ENCODE assay signal across 8 cellular contexts in the genomic region with DNA sequence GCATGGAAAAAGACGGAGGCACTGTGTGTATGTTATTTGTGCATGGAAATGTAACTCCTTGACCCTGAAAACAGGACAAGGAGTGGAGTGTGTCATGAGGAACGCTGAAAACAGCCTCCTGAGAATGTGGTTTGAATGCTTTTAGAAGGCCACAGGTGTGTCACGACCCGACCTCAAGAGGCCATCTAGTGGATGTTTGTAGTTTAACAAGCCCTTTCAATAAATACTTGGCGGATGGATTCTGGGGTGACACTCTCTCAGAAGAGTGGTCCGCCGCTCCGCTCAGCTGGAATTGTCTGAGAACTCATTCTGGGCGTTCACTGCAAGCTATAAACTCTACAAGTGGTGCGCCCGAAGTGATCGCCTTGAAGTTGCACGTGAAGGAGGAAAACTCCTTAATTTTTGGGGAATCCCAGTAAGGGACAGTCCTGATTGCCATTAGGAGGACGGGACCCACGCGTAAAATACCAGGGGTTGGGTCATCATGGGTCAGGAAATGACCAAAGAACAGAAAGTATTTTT. TPM values are rescaled to one million over a fixed set of nuclear protein-coding genes. Genes with fewer than 3 reads are reported as not detected.
DNase-seq lines count a peak whose midpoint lies in the region; ATAC-seq and TF ChIP-seq lines count a peak whose summit lies in the region.
"Not testable (repeated sequence)": the region's sequence is repeated elsewhere in the genome, so short reads cannot be mapped to it uniquely, and the experiment has no call there.

No MANE protein-coding gene starts in this region.

- not testable (repeated sequence) for H3K4me1 ChIP-seq in Loucy (ENCODE audit: insufficient read depth, low read length, poor library complexity, severe bottlenecking)
- H3K4me1 ChIP-seq in heart right ventricle (peaks cover 0 to 52% (median 25%) of the 10 kb centered on the region in 9 donors), neuronal stem cell (ENCODE audit: control insufficient read depth in 2 of 2, insufficient read depth in 1 of 2, low read depth in 1 of 2, low read length in 2 of 2) (peaks cover 0 to 14% of the 10 kb centered on the region in 2 donors), upper lobe of right lung (peaks cover 13% of the 10 kb centered on the region)

- H3K23ac ChIP-seq in neuronal stem cell (ENCODE audit: low read depth, low read length, poor library complexity): not testable (repeated sequence)

- peaks cover 20% of the 10 kb centered on the region for H3K4me1 Mint-ChIP-seq in HFFc6 (ENCODE audit: low read depth)

- H2BK120ac ChIP-seq in neuronal stem cell (ENCODE audit: low read depth, low read length): not testable (repeated sequence)

- H3K4ac ChIP-seq in neuronal stem cell (ENCODE audit: low read length): not testable (repeated sequence)

- H3K9me3 ChIP-seq in Loucy (ENCODE audit: insufficient read depth, low read depth, low read length); heart right ventricle; neuronal stem cell (replicated peaks in 1 of 2; ENCODE audit: control insufficient read depth in 2 of 2, insufficient read depth in 1 of 2, low read depth in 1 of 2, low read length in 2 of 2); upper lobe of right lung: not testable (repeated sequence)

- not testable (repeated sequence) for H2BK15ac ChIP-seq in neuronal stem cell (ENCODE audit: low read length)

- peak overlapping the region; percentile 93 for H2AFZ ChIP-seq in Loucy (ENCODE audit: low read length)
- H2AFZ ChIP-seq in neuronal stem cell (ENCODE audit: low read length): not testable (repeated sequence)

- 19 to 24% methylated on average over 16 of the region's 16 CpGs for WGBS in heart right ventricle, 2 donors
- WGBS in neuronal stem cell (ENCODE audit: extremely low coverage in 2 of 2, insufficient read length in 2 of 2, insufficient replicate concordance in 1 of 2), 2 donors: no CpG with 5 or more reads among the region's 16 CpGs

- H3K79me2 ChIP-seq in Loucy (ENCODE audit: insufficient read depth, low read length): not testable (repeated sequence)

- H3K9me3 Mint-ChIP-seq in HFFc6: not testable (repeated sequence)

- TF ChIP-seq CTCF in GM13976 (IDR thresholded peaks at IDR 0.05; ENCODE audit: borderline replicate concordance, control extremely low read depth, extremely low read depth, insufficient read depth, missing control alignments): not testable (repeated sequence)
- TF ChIP-seq CTCF in HFFc6 (IDR thresholded peaks at IDR 0.05) (peak; percentile 62), Loucy (conservative IDR thresholded peaks at IDR 0.05; ENCODE audit: low read length) (peak; percentile 58), astrocyte of the spinal cord (IDR thresholded peaks at IDR 0.05; ENCODE audit: low read depth, low read length) (peak; percentile 40), heart right ventricle (IDR thresholded peaks at IDR 0.05) (peak; percentile 19 to 64 (median 50)), upper lobe of right lung (IDR thresholded peaks at IDR 0.05) (peak; percentile 40)

- H3K36me3 Mint-ChIP-seq in HFFc6 (ENCODE audit: low read depth): not testable (repeated sequence)

- peak overlapping the region; percentile 47 for H3K9ac ChIP-seq in Loucy (ENCODE audit: low read depth, low read length, poor library complexity, severe bottlenecking)
- H3K9ac ChIP-seq in neuronal stem cell (ENCODE audit: low read depth, low read length, poor library complexity): not testable (repeated sequence)

- DNase-seq in GM13976 (ENCODE audit: low spot score) (peak; percentile 16), T-helper 9 cell (peak; percentile 15), heart right ventricle (peak in 1 of 2 donors; percentile 46)
- DNase-seq in HFFc6; astrocyte of the spinal cord (ENCODE audit: low read depth, low spot score); neuronal stem cell (ENCODE audit: low spot score); upper lobe of right lung: not testable (repeated sequence)

- not testable (repeated sequence) for H2AK5ac ChIP-seq in neuronal stem cell (ENCODE audit: low read depth, low read length)

- H3K36me3 ChIP-seq in Loucy (ENCODE audit: insufficient read depth, low read length); heart right ventricle; neuronal stem cell (replicated peaks in 1 of 2; ENCODE audit: control insufficient read depth in 2 of 2, insufficient read depth in 2 of 2, low read length in 2 of 2); upper lobe of right lung: not testable (repeated sequence)

- not testable (repeated sequence) for H3K4me3 Mint-ChIP-seq in HFFc6

- intact Hi-C loops in heart right ventricle (cut with DNase I): loop anchor here in 7 of 10 donors (2.0 to 10.0 kb wide), 13 partner anchors 29 to 797 kb away; a partner anchor contains a TSS
- intact Hi-C loops in upper lobe of right lung (cut with DNase I): not testable (repeated sequence)

- not testable (repeated sequence) for H2BK12ac ChIP-seq in neuronal stem cell (ENCODE audit: low read length)

- in situ Hi-C loops in GM13976 (cut with MboI; ENCODE audit: low sequenced_read_pairs, unreplicated experiment); astrocyte of the spinal cord (cut with HindIII; ENCODE audit: low sequenced_read_pairs): not testable (repeated sequence)

- H2BK5ac ChIP-seq in neuronal stem cell (ENCODE audit: low read length): not testable (repeated sequence)

- H3K27ac Mint-ChIP-seq in HFFc6: not testable (repeated sequence)

- peak overlapping the region; percentile 70 for H3K4me2 ChIP-seq in Loucy (ENCODE audit: low read depth, low read length, poor library complexity, severe bottlenecking)
- H3K4me2 ChIP-seq in neuronal stem cell (ENCODE audit: insufficient read depth, low read length, poor library complexity, severe bottlenecking): peak overlapping the region; percentile 59

- H3K4me3 ChIP-seq in Loucy (ENCODE audit: low read length, poor library complexity, severe bottlenecking) (peak overlapping the region; percentile 65), astrocyte of the spinal cord (ENCODE audit: low read depth, low read length) (peak overlapping the region; percentile 2), heart right ventricle (peak overlapping the region in 9 of 10 donors; percentile 23 to 58 (median 42))
- H3K4me3 ChIP-seq in neuronal stem cell (ENCODE audit: low read length in 2 of 2); upper lobe of right lung: not testable (repeated sequence)

- H3K27ac ChIP-seq in heart right ventricle (peak overlapping the region in 9 of 10 donors; percentile 15 to 94 (median 84)), neuronal stem cell (replicated peaks; ENCODE audit: low read length) (peak overlapping the region; percentile 7)
- H3K27ac ChIP-seq in upper lobe of right lung: not testable (repeated sequence)

- H3K14ac ChIP-seq in neuronal stem cell (ENCODE audit: low read length): not testable (repeated sequence)

- H3K27me3 ChIP-seq in Loucy (ENCODE audit: insufficient read depth, low read length, poor library complexity, severe bottlenecking); heart right ventricle; neuronal stem cell (ENCODE audit: control insufficient read depth in 3 of 3, insufficient read depth in 3 of 3, low read depth in 1 of 3, low read length in 3 of 3); upper lobe of right lung: not testable (repeated sequence)

- H4K91ac ChIP-seq in neuronal stem cell (ENCODE audit: low read depth, low read length, poor library complexity): not testable (repeated sequence)

- H4K8ac ChIP-seq in neuronal stem cell (ENCODE audit: low read depth, low read length): not testable (repeated sequence)

- H3K27me3 Mint-ChIP-seq in HFFc6 (ENCODE audit: insufficient read depth): not testable (repeated sequence)

- H4K20me1 ChIP-seq in Loucy (ENCODE audit: insufficient read depth, low read length, poor library complexity, severe bottlenecking): not testable (repeated sequence)

- ATAC-seq in heart right ventricle (peak in 7 of 8 donors; percentile 27 to 66 (median 43)), upper lobe of right lung (peak; percentile 67)

- not testable (repeated sequence) for H3K9me2 ChIP-seq in Loucy (replicated peaks; ENCODE audit: low read depth, low read length)

- H3K79me1 ChIP-seq in neuronal stem cell (ENCODE audit: low read depth, low read length): not testable (repeated sequence)

- not testable (repeated sequence) for H3K18ac ChIP-seq in neuronal stem cell (ENCODE audit: low read length)

- not testable (repeated sequence) for H3F3A ChIP-seq in Loucy (ENCODE audit: low read depth)

RNA-seq across cellular contexts. Expression of a gene that starts 33.5 kb away (rescaled TPM):
- not detected for total RNA-seq in HFFc6 (2021; fragmentation: NEBNext Ultra II Directional; extraction: Animal tissue kit (Norgen Biotek cat#: 25700))
- not detected for total RNA-seq in heart right ventricle
- polyA plus RNA-seq in heart right ventricle: not detected
- polyA plus RNA-seq in neuronal stem cell (2013, experiment 1 of 2): not detected
- not detected for polyA plus RNA-seq in neuronal stem cell (2013, experiment 2 of 2)
- total RNA-seq in upper lobe of right lung: not detected

RNA-seq across cellular contexts. Expression of a gene that starts 44.7 kb away (rescaled TPM):
- under 1 TPM in 1 of 6 experiments, not detected in 5; 0.17 TPM for total RNA-seq in HFFc6 (2021; fragmentation: NEBNext Ultra II Directional; extraction: Animal tissue kit (Norgen Biotek cat#: 25700))
- under 1 TPM in 1 of 10 donors, not detected in 9; 0.23 TPM for total RNA-seq in heart right ventricle
- polyA plus RNA-seq in heart right ventricle: under 1 TPM in 1 of 2 donors, not detected in 1; 0.04 TPM
- 0.01 TPM for polyA plus RNA-seq in neuronal stem cell (2013, experiment 1 of 2)
- not detected for polyA plus RNA-seq in neuronal stem cell (2013, experiment 2 of 2)
- total RNA-seq in upper lobe of right lung: not detected
